ENCODE assay signal across 8 cellular contexts in the genomic region with DNA sequence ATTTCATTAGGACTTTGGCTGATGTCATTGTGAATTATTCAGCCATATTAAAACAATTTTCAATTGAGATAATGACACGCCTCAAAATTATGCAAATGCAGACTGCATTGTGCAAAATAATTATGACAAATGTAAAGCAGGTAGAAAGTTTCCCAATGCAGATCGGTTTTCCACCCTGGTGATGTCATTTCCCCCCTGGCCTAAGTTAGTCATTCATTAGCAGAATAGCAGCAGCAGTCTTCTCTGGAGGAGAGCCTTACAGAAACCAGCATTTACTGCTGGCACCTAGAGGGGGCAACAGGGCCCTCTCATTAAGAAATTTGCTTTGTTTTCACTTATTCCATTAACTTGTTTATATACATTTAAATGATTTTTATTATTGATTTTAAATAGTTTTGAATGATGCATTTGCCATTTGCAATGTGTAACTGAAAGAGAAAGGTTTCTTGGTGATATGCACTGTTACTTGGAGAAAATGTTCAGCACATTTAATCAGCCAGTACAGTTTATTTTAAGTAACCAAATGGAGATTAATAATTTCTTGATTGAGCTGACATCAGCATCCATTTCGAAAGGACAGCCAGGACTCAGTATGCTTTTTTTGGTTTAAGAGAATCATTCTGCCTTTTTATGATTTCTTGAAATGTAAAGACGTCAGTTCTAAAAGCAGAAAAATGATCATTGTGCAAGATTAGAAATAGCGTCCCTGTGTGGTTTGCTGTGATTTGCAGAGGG. TPM values are rescaled to one million over a fixed set of nuclear protein-coding genes. Genes with fewer than 3 reads are reported as not detected.
DNase-seq lines count a peak whose midpoint lies in the region; ATAC-seq and TF ChIP-seq lines count a peak whose summit lies in the region.

No MANE protein-coding gene starts in this region.

- TF ChIP-seq CTCF in A673 (conservative IDR thresholded peaks at IDR 0.05; ENCODE audit: low read depth, low read length) (peak; percentile 55), GM12872 (IDR thresholded peaks at IDR 0.05; ENCODE audit: insufficient read depth, low read depth, low read length) (peak; percentile 50)

- no peaks in the 10 kb centered on the region for H3K9me3 ChIP-seq in A673 (ENCODE audit: low read depth, low read length, poor library complexity, severe bottlenecking)

- POLR2A ChIA-PET in A673 (lab: Charles Lee; ENCODE audit: low non-redundant PET): no interaction called here

- intact Hi-C loops in A673 (cut with micrococcal nuclease; ENCODE audit: unreplicated experiment): loop anchor here (1.0 to 10.0 kb wide), 6 partner anchors 32 to 1088 kb away; no protein-coding TSS in a partner anchor

- peak; percentile 91 for DNase-seq in A673 (ENCODE audit: low spot score)
- DNase-seq in NCI-H1436 treated with DMSO at 0.1 percent for 48 hours (lab: John Stamatoyannopoulos, UW): peak; percentile 49
- DNase-seq in activated CD8-positive, alpha-beta memory T cell treated with anti-CD3 and anti-CD28 coated beads, Interleukin-2, amount 50 U/mL, for 24 hours (ENCODE audit: extremely low read depth): peak; percentile 33
- DNase-seq in fibroblast of peridontal ligament (ENCODE audit: extremely low read depth): peak; percentile 77
- peak; percentile 66 for DNase-seq in pons (ENCODE audit: low spot score)
- no peak for DNase-seq in NCI-H82 treated with DMSO at 0.1 percent for 48 hours (lab: John Stamatoyannopoulos, UW; ENCODE audit: unreplicated experiment)

- no TSS peak for BruUV-seq in A673 (replicated peaks; lab: Mats Ljungman, UMichigan)

- H3K36me3 ChIP-seq in A673 (ENCODE audit: insufficient read depth, low read length, poor library complexity, severe bottlenecking): no peaks in the 10 kb centered on the region

- CTCF ChIA-PET in A673 (lab: Charles Lee): no interaction called here

- H3K27ac ChIP-seq in A673 (ENCODE audit: low read depth, low read length, poor library complexity, severe bottlenecking): peak overlapping the region; percentile 85

- peaks cover 46% of the 10 kb centered on the region for H3K4me1 ChIP-seq in A673 (ENCODE audit: insufficient read depth, low read length, poor library complexity, severe bottlenecking)

- ATAC-seq in HG02623 (IDR thresholded peaks at IDR 0.05; ENCODE audit: unreplicated experiment): peak; percentile 32

- peak overlapping the region; percentile 68 for H3K4me3 ChIP-seq in A673 (ENCODE audit: low read depth, low read length, poor library complexity, severe bottlenecking)

- no peaks in the 10 kb centered on the region for H3K27me3 ChIP-seq in A673 (replicated peaks; ENCODE audit: insufficient read depth, low read depth, low read length, poor library complexity)

RNA-seq across cellular contexts. Expression of a gene that starts 3.4 kb away (rescaled TPM):
- total RNA-seq in A673 (2021): 29.0 and 29.7 TPM in 2 replicates
